ENCODE assay signal across 14 cellular contexts in genomic region chr22:47194476-47195155, GRCh38.
"Had no signal": no experiment of that assay in that cellular context is flagged by ENCODE, and none has a peak within 500 bp of the region (broad histone marks: within the 10 kb centered on the region; RNA-seq: fewer than 3 reads in every experiment).

No MANE protein-coding gene starts in this region.

- H3K4me1 Mint-ChIP-seq: mesothelial cell of epicardium had no signal

- H3K4me1 ChIP-seq: esophagus muscularis mucosa had no signal

- H3K27ac Mint-ChIP-seq: activated CD8-positive, alpha-beta T cell treated with anti-CD3 and anti-CD28 coated beads, Interleukin-2, amount 10 ng/mL, durations not matched to agents 7 days and 5 days; mesothelial cell of epicardium; stimulated activated naive CD8-positive, alpha-beta T cell treated with anti-CD3 and anti-CD28 coated beads, Interleukin-15, Interleukin-2, amounts not matched to agents 100 ng/mL and 50 ng/mL, for 24 hours; WTC11 had no signal

- H3K9me3 ChIP-seq: esophagus muscularis mucosa had no signal

- H3K36me3 ChIP-seq: cardiac muscle cell, esophagus muscularis mucosa had no signal

- H3K27ac ChIP-seq: cardiac muscle cell, esophagus muscularis mucosa, skin epidermis had no signal

- H3K27me3 ChIP-seq: cardiac muscle cell had no signal

- H3K27me3 Mint-ChIP-seq: stimulated activated naive CD8-positive, alpha-beta T cell treated with anti-CD3 and anti-CD28 coated beads, Interleukin-15, Interleukin-2, amounts not matched to agents 100 ng/mL and 50 ng/mL, for 24 hours had no signal

- H3K4me3 ChIP-seq: cardiac muscle cell, esophagus muscularis mucosa, skin epidermis had no signal

- H3K9me3 Mint-ChIP-seq: stimulated activated naive CD8-positive, alpha-beta T cell treated with anti-CD3 and anti-CD28 coated beads, Interleukin-15, Interleukin-2, amounts not matched to agents 100 ng/mL and 50 ng/mL, for 24 hours; WTC11 had no signal

- DNase-seq: activated CD4-positive, alpha-beta T cell treated with anti-CD3 and anti-CD28 coated beads for 48 hours; activated CD8-positive, alpha-beta T cell treated with anti-CD3 and anti-CD28 coated beads, Interleukin-2, amount 10 ng/mL, durations not matched to agents 7 days and 5 days; activated naive CD4-positive, alpha-beta T cell treated with anti-CD3 and anti-CD28 coated beads, Interleukin-2, amount 50 U/mL, for 16 hours; activated T-cell treated with anti-CD3 and anti-CD28 coated beads for 4 hours; retina; SHP77 treated with DMSO at 0.1 percent for 48 hours; stimulated activated CD4-positive, alpha-beta T cell treated with anti-CD3 and anti-CD28 coated beads, Interleukin-4, amount 100 ng/mL, for 4 hours; T-helper 2 cell had no signal

- H3K4me3 Mint-ChIP-seq: activated CD8-positive, alpha-beta T cell treated with anti-CD3 and anti-CD28 coated beads, Interleukin-2, amount 10 ng/mL, durations not matched to agents 7 days and 5 days; mesothelial cell of epicardium; stimulated activated naive CD8-positive, alpha-beta T cell treated with anti-CD3 and anti-CD28 coated beads, Interleukin-15, Interleukin-2, amounts not matched to agents 100 ng/mL and 50 ng/mL, for 24 hours; WTC11 had no signal

- H3K36me3 Mint-ChIP-seq: WTC11 had no signal
